ENCODE assay signal across 14 cellular contexts in the genomic region with DNA sequence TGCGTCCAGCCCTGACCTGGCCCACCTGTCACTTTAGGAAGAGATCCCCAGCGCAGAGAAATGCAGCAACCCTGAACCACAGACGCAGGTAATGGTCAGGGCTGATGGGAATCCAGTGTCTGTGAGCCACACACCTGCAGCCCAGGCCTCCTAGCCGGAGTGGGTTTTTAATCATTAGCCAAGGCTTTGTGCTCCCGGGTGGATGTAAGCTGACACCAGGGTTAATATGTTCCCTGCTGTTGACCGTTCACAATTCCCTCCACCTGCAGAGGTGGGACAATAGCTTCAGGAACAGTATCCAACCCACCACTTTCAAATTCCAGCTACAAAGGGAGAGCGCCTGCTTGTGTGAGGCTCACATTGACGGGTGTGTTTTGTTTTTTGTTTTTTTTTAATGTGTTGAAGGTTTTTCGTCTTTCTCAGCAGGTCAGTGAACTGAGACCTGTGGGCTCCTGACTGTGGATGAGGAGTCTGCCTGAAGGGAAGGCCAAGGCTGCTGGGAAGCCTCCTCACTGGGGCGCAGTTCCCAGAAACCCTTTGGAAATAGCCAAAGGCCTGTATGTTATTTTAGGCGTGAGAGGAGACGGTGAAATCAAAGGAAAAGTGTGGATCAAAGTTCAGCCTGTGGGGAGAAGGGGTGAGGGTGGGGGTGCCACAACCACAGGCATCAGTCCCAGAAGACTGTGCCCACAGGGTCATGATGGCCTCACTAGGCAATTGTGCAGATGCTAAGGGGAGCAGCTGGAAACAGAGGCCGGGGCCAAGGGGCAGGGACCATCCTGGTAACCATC.
A peak's percentile ranks its signal among the peaks of the same experiment; 100 is the strongest.
DNase-seq lines count a peak whose midpoint lies in the region; ATAC-seq, FAIRE-seq and TF ChIP-seq lines count a peak whose summit lies in the region.
"Had no signal": no experiment of that assay in that cellular context is flagged by ENCODE, and none has a peak within 500 bp of the region (broad histone marks: within the 10 kb centered on the region; RNA-seq: fewer than 3 reads in every experiment).

No MANE protein-coding gene starts in this region.

- CTCF ChIA-PET in A549 (lab: Yijun Ruan, JAX), result interaction anchor here (0.6 to 1.1 kb wide), 5 partner anchors 8 to 289 kb away, joined by 3 read pairs; no protein-coding TSS in a partner anchor
- CTCF ChIA-PET in activated CD4-positive, alpha-beta memory T cell treated with anti-CD3 and anti-CD28 coated beads, Interleukin-2, amount 10 ng/mL, durations not matched to agents 7 days and 5 days (lab: Charles Lee), result no interaction called here

- no peak for TF ChIP-seq CTCF in A549 (IDR thresholded peaks at IDR 0.05)
- no peak for TF ChIP-seq CTCF in adrenal gland (IDR thresholded peaks at IDR 0.05)
- TF ChIP-seq CTCF in mesothelial cell of epicardium (IDR thresholded peaks at IDR 0.05; ENCODE audit: unreplicated experiment), result no peak
- no peak for TF ChIP-seq CTCF in brain microvascular endothelial cell (IDR thresholded peaks at IDR 0.05; ENCODE audit: low read depth, low read length, missing control alignments)

- H3K4me3 Mint-ChIP-seq in mesothelial cell of epicardium, result no peak overlapping the region
- H3K4me3 Mint-ChIP-seq in activated CD4-positive, alpha-beta memory T cell treated with anti-CD3 and anti-CD28 coated beads, Interleukin-2, amount 10 ng/mL, durations not matched to agents 7 days and 5 days, result no peak overlapping the region

- H3K27ac ChIP-seq in A549 (peak overlapping the region; percentile 51 to 90), adrenal gland (peak overlapping the region; percentile 9 to 91 (median 63)), brain microvascular endothelial cell (no peak overlapping the region)

- no peak for TF ChIP-seq EP300 in A549 (IDR thresholded peaks at IDR 0.05)

- no peak for FAIRE-seq in A549 (lab: Jason Lieb, UNC)
- FAIRE-seq: A204.1 had no signal

- POLR2A ChIA-PET in A549 (lab: Yijun Ruan, JAX), result interaction anchor here (0.7 kb wide), 1 partner anchor 165 kb away, joined by 5 read pairs; no protein-coding TSS in a partner anchor
- POLR2A ChIA-PET in activated CD4-positive, alpha-beta memory T cell treated with anti-CD3 and anti-CD28 coated beads, Interleukin-2, amount 10 ng/mL, durations not matched to agents 7 days and 5 days (lab: Charles Lee), result no interaction called here

- peak overlapping the region; percentile 64 for H3K4me2 ChIP-seq in A549

- H3K36me3 ChIP-seq in adrenal gland (replicated peaks in 1 of 2) (no peaks in the 10 kb centered on the region), brain microvascular endothelial cell (replicated peaks) (no peaks in the 10 kb centered on the region)

- TF ChIP-seq POLR2A in A549 (IDR thresholded peaks at IDR 0.05; ENCODE audit: low read length), result no peak
- TF ChIP-seq POLR2A in adrenal gland (IDR thresholded peaks at IDR 0.05), result no peak

- DNase-seq in A549 (ENCODE audit: low read depth in 1 of 2, low spot score in 1 of 2), result peak; percentile 63 to 76
- DNase-seq in NCI-H1417 treated with DMSO at 0.1 percent for 48 hours (lab: John Stamatoyannopoulos, UW), result peak; percentile 88
- DNase-seq in adrenal gland, result peak in 4 of 7 donors; percentile 62 to 90 (median 73)
- no peak for DNase-seq in mesothelial cell of epicardium (ENCODE audit: low spot score in 2 of 2, unreplicated experiment in 2 of 2)
- no peak for DNase-seq in activated CD4-positive, alpha-beta memory T cell treated with anti-CD3 and anti-CD28 coated beads, Interleukin-2, amount 10 ng/mL, durations not matched to agents 7 days and 5 days
- DNase-seq in C1 segment of cervical spinal cord (lab: John Stamatoyannopoulos, UW), result no peak
- DNase-seq in brain microvascular endothelial cell, result no peak
- DNase-seq: effector memory CD4-positive, alpha-beta T cell; islet precursor cell; NCI-H2171; substantia nigra; T1000 had no signal

- no peak overlapping the region for H3K4me3 ChIP-seq in A549
- no peak overlapping the region for H3K4me3 ChIP-seq in adrenal gland
- H3K4me3 ChIP-seq in brain microvascular endothelial cell (ENCODE audit: low read depth, low read length), result no peak overlapping the region

- TF ChIP-seq RAD21 in A549 (conservative IDR thresholded peaks at IDR 0.05 in 1 of 2, IDR thresholded peaks at IDR 0.05 in 1 of 2), result no peak

- H3K27me3 ChIP-seq in adrenal gland (no peaks in the 10 kb centered on the region), brain microvascular endothelial cell (replicated peaks) (no peaks in the 10 kb centered on the region)

- H3K36me3 Mint-ChIP-seq in mesothelial cell of epicardium, result peaks cover 31% of the 10 kb centered on the region
- no peaks in the 10 kb centered on the region for H3K36me3 Mint-ChIP-seq in activated CD4-positive, alpha-beta memory T cell treated with anti-CD3 and anti-CD28 coated beads, Interleukin-2, amount 10 ng/mL, durations not matched to agents 7 days and 5 days (ENCODE audit: low read depth)

- H3K27me3 Mint-ChIP-seq in mesothelial cell of epicardium (ENCODE audit: low read depth), result no peaks in the 10 kb centered on the region
- no peaks in the 10 kb centered on the region for H3K27me3 Mint-ChIP-seq in activated CD4-positive, alpha-beta memory T cell treated with anti-CD3 and anti-CD28 coated beads, Interleukin-2, amount 10 ng/mL, durations not matched to agents 7 days and 5 days

- WGBS in A549 (ENCODE audit: missing lambda C conversion rate), result 29% methylated on average over 12 of the region's 13 CpGs
- WGBS in adrenal gland, 4 donors, result 51 to 68% (median 61%) methylated on average over 11 to 13 of the region's 13 CpGs

- H3K4me1 ChIP-seq in A549 (peaks cover 77% of the 10 kb centered on the region), adrenal gland (replicated peaks in 1 of 2) (peaks cover 17 to 34% of the 10 kb centered on the region in 2 donors)

- H3K4me1 Mint-ChIP-seq in mesothelial cell of epicardium, result peaks cover 14% of the 10 kb centered on the region
- no peaks in the 10 kb centered on the region for H3K4me1 Mint-ChIP-seq in activated CD4-positive, alpha-beta memory T cell treated with anti-CD3 and anti-CD28 coated beads, Interleukin-2, amount 10 ng/mL, durations not matched to agents 7 days and 5 days

- intact Hi-C loops in adrenal gland (cut with DNase I), result loop anchor here in 1 of 2 donors (10.0 kb wide), 1 partner anchor 104 kb away; no protein-coding TSS in a partner anchor

- peak; percentile 12 to 23; a peak in 3 of 6 replicates for ATAC-seq in A549
- no peak for ATAC-seq in SK-N-SH treated with all-trans-retinoic acid at 6 μM for 48 hours

- peaks cover 10% of the 10 kb centered on the region for H3K9me3 Mint-ChIP-seq in mesothelial cell of epicardium
- no peaks in the 10 kb centered on the region for H3K9me3 Mint-ChIP-seq in activated CD4-positive, alpha-beta memory T cell treated with anti-CD3 and anti-CD28 coated beads, Interleukin-2, amount 10 ng/mL, durations not matched to agents 7 days and 5 days

- peak overlapping the region; percentile 85 for H3K27ac Mint-ChIP-seq in mesothelial cell of epicardium
- no peak overlapping the region for H3K27ac Mint-ChIP-seq in activated CD4-positive, alpha-beta memory T cell treated with anti-CD3 and anti-CD28 coated beads, Interleukin-2, amount 10 ng/mL, durations not matched to agents 7 days and 5 days

- no peaks in the 10 kb centered on the region for H3K9me3 ChIP-seq in A549
- H3K9me3 ChIP-seq in adrenal gland (replicated peaks in 1 of 3), result no peaks in the 10 kb centered on the region

- in situ Hi-C loops in brain microvascular endothelial cell (cut with HindIII; ENCODE audit: low pct_ligation_motif_present, low sequenced_read_pairs), result no loop called here

TF ChIP-seq in A549, 52 proteins besides CTCF, POLR2A, EP300 and RAD21:
- no peak for TF ChIP-seq ZFP36 (IDR thresholded peaks at IDR 0.05; ENCODE audit: borderline replicate concordance, partially characterized antibody)
- TF ChIP-seq JUN (IDR thresholded peaks at IDR 0.05), result 0 out of 5 replicates have a peak, but pooled peaks of 1 of the 2 experiments have one; percentile 5
- TF ChIP-seq POLR2AphosphoS2 (conservative IDR thresholded peaks at IDR 0.05; ENCODE audit: low read length), result 0 out of 2 replicates have a peak, but pooled peaks have one; percentile 66
TF ChIP-seq in A549: peak in this region for 2.

TF ChIP-seq in SK-N-SH treated with all-trans-retinoic acid at 6 μM for 48 hours, 23 proteins besides CTCF, POLR2A, EP300 and RAD21 (continues in another document):
- TF ChIP-seq ISL1 (CRISPR knock-in tag; IDR thresholded peaks at IDR 0.05) (no peak), OSR1 (CRISPR knock-in tag; IDR thresholded peaks at IDR 0.05) (no peak), ZNF70 (CRISPR knock-in tag; IDR thresholded peaks at IDR 0.05) (no peak), PPARA (CRISPR knock-in tag; IDR thresholded peaks at IDR 0.05; ENCODE audit: borderline replicate concordance) (no peak), TCF4 (CRISPR knock-in tag; IDR thresholded peaks at IDR 0.05; ENCODE audit: borderline replicate concordance) (no peak), ESRRG (CRISPR knock-in tag; IDR thresholded peaks at IDR 0.05) (no peak), GLIS3 (CRISPR knock-in tag; IDR thresholded peaks at IDR 0.05) (no peak), ZC3H10 (CRISPR knock-in tag; IDR thresholded peaks at IDR 0.05) (no peak), ZFP30 (CRISPR knock-in tag; IDR thresholded peaks at IDR 0.05) (no peak)
- TF ChIP-seq, protein P1, sequence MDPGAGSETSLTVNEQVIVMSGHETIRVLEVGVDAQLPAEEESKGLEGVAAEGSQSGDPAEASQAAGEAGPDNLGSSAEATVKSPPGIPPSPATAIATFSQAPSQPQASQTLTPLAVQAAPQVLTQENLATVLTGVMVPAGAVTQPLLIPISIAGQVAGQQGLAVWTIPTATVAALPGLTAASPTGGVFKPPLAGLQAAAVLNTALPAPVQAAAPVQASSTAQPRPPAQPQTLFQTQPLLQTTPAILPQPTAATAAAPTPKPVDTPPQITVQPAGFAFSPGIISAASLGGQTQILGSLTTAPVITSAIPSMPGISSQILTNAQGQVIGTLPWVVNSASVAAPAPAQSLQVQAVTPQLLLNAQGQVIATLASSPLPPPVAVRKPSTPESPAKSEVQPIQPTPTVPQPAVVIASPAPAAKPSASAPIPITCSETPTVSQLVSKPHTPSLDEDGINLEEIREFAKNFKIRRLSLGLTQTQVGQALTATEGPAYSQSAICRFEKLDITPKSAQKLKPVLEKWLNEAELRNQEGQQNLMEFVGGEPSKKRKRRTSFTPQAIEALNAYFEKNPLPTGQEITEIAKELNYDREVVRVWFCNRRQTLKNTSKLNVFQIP (CRISPR knock-in tag; IDR thresholded peaks at IDR 0.05; ENCODE audit: borderline replicate concordance, low read depth), result no peak
- TF ChIP-seq, protein P2, sequence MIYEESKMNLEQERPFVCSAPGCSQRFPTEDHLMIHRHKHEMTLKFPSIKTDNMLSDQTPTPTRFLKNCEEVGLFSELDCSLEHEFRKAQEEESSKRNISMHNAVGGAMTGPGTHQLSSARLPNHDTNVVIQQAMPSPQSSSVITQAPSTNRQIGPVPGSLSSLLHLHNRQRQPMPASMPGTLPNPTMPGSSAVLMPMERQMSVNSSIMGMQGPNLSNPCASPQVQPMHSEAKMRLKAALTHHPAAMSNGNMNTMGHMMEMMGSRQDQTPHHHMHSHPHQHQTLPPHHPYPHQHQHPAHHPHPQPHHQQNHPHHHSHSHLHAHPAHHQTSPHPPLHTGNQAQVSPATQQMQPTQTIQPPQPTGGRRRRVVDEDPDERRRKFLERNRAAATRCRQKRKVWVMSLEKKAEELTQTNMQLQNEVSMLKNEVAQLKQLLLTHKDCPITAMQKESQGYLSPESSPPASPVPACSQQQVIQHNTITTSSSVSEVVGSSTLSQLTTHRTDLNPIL (CRISPR knock-in tag; IDR thresholded peaks at IDR 0.05; ENCODE audit: low read depth), result no peak

Comparison
In these comparisons a context has a peak if more than half of its experiments do, and no peak if none do; other contexts are left out.
1. DNase-seq: peak in A549 (2 of 2), NCI-H1417 treated with DMSO at 0.1 percent for 48 hours (single experiment) and adrenal gland (4 of 7); none in mesothelial cell of epicardium (0 of 2), activated CD4-positive, alpha-beta memory T cell treated with anti-CD3 and anti-CD28 coated beads, Interleukin-2, amount 10 ng/mL, durations not matched to agents 7 days and 5 days (single experiment), C1 segment of cervical spinal cord (0 of 14) and brain microvascular endothelial cell (single experiment).